ENCODE assay signal across 1 cellular context in the genomic region with DNA sequence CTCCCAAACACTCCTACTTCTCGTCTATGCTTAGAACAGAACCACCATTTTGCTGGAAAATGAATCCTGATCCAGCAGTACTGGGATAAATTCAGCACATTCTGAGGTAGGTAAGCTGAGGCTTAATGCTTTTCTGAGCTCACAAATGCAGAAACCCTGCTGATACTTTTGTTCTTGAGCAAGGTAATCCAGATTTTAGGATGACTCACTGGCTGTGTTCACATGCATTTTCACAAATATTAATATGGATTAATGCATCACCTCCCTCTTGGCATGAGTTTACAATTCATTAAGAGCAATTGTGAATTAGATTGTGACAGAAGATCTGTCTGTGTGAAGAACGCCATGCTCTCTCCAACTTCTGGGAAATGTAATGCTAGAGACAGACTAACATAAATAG.
TF ChIP-seq lines count a peak whose summit lies in the region.

No MANE protein-coding gene starts in this region.

TF ChIP-seq in SK-N-SH, 30 proteins besides CTCF, POLR2A, EP300 and RAD21 (continued from another document):
- TF ChIP-seq, protein P1, sequence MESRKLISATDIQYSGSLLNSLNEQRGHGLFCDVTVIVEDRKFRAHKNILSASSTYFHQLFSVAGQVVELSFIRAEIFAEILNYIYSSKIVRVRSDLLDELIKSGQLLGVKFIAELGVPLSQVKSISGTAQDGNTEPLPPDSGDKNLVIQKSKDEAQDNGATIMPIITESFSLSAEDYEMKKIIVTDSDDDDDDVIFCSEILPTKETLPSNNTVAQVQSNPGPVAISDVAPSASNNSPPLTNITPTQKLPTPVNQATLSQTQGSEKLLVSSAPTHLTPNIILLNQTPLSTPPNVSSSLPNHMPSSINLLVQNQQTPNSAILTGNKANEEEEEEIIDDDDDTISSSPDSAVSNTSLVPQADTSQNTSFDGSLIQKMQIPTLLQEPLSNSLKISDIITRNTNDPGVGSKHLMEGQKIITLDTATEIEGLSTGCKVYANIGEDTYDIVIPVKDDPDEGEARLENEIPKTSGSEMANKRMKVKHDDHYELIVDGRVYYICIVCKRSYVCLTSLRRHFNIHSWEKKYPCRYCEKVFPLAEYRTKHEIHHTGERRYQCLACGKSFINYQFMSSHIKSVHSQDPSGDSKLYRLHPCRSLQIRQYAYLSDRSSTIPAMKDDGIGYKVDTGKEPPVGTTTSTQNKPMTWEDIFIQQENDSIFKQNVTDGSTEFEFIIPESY (IDR thresholded peaks at IDR 0.05; ENCODE audit: borderline replicate concordance, low read depth) = no peak
- no peak for TF ChIP-seq CHD2 (IDR thresholded peaks at IDR 0.05; ENCODE audit: low read length, partially characterized antibody)
- TF ChIP-seq FOXM1 (IDR thresholded peaks at IDR 0.05; ENCODE audit: low read depth) = no peak
- no peak for TF ChIP-seq NRF1 (IDR thresholded peaks at IDR 0.05; ENCODE audit: low read depth, low read length)
- no peak for TF ChIP-seq GABPA (IDR thresholded peaks at IDR 0.05; ENCODE audit: low read depth)
- TF ChIP-seq JUND (IDR thresholded peaks at IDR 0.05) = no peak
- TF ChIP-seq RXRA (IDR thresholded peaks at IDR 0.05; ENCODE audit: borderline replicate concordance, low read depth) = no peak
